ENCODE assay signal across 20 cellular contexts in the genomic region with DNA sequence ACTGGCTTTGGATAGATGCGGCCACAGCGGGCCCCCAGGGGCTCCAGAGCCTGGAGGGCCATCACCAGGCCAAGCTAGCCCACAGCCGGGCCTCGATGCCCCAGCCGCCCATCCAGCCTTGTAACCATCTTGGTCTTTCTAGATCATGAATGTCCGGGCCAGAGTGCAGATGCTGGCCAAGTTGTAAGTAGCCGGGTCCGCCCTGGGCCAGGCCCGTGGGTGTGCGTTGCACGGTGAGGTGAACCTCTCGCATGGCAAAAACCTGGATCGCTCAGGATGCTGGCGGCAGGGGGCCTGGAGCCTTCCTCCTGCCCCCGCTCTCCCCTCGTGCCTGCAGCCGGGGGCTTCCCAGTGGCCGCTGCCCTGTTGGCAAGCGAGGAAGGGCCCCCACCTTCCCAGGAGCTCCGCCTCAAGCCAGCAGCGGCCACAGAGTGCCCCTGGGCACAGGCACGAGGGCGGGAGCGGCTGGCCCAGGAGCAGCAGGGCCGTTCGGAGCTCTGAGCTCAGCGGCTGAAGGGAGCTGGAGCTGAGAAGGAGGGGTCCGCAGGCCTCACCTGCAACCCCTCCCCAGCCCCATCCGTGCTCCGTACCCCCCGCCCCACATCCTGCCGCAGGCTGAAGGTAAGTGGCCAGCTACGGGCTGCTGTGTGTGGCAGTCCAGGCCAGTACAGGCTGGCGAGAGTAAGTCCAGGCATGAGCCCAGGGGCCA. TPM values are rescaled to one million over a fixed set of nuclear protein-coding genes. Genes with fewer than 3 reads are reported as not detected.
DNase-seq lines count a peak whose midpoint lies in the region; ATAC-seq and TF ChIP-seq lines count a peak whose summit lies in the region.
"Had no signal": no experiment of that assay in that cellular context is flagged by ENCODE, and none has a peak within 500 bp of the region (broad histone marks: within the 10 kb centered on the region; RNA-seq: fewer than 3 reads in every experiment).

No MANE protein-coding gene starts in this region.

- peaks cover 5% of the 10 kb centered on the region for H3K4me1 Mint-ChIP-seq in glutamatergic neuron (ENCODE audit: low read depth, unreplicated experiment)
- peaks cover 56% of the 10 kb centered on the region for H3K4me1 Mint-ChIP-seq in nephron progenitor cell

- TF ChIP-seq CTCF in heart right ventricle (IDR thresholded peaks at IDR 0.05) = no peak
- no peak for TF ChIP-seq CTCF in glutamatergic neuron (IDR thresholded peaks at IDR 0.05; ENCODE audit: partially characterized antibody, unreplicated experiment)
- TF ChIP-seq CTCF in nephron progenitor cell (IDR thresholded peaks at IDR 0.05) = no peak

- H3K4me3 Mint-ChIP-seq in glutamatergic neuron (ENCODE audit: unreplicated experiment) = no peak overlapping the region
- H3K4me3 Mint-ChIP-seq in nephron progenitor cell = no peak overlapping the region
- H3K4me3 Mint-ChIP-seq: activated naive CD8-positive, alpha-beta T cell treated with anti-CD3 and anti-CD28 coated beads for 36 hours; activated T-helper 1 cell treated with anti-CD3 and anti-CD28 coated beads, Interleukin-12 subunit alpha, Interleukin-12 subunit beta, Interleukin-2, Interleukin-4 antibody, amounts not matched to agents 30 ng/mL and 10 ng/mL and 1 ng/mL, durations not matched to agents 14 hours and 24 hours and 36 hours; CD8-positive, alpha-beta T cell had no signal

- H3K27me3 Mint-ChIP-seq in glutamatergic neuron (ENCODE audit: unreplicated experiment) = peaks cover 6% of the 10 kb centered on the region
- H3K27me3 Mint-ChIP-seq in nephron progenitor cell (ENCODE audit: low read depth, poor library complexity) = peaks cover 6% of the 10 kb centered on the region
- H3K27me3 Mint-ChIP-seq: activated naive CD8-positive, alpha-beta T cell treated with anti-CD3 and anti-CD28 coated beads for 36 hours had no signal

- DNase-seq in Right ventricle myocardium superior (peak; percentile 43), heart right ventricle (no peak), glutamatergic neuron (peak; percentile 16), nephron progenitor cell (peak; percentile 4), ureter (ENCODE audit: low spot score) (peak; percentile 41), COR-L47 (lab: John Stamatoyannopoulos, UW) (no peak)
- DNase-seq: activated naive CD8-positive, alpha-beta T cell treated with anti-CD3 and anti-CD28 coated beads for 36 hours; GF-D8; HCEC 1CT; NCI-H524 treated with DMSO at 0.1 percent for 48 hours; SW 1271 had no signal

- intact Hi-C loops in Right ventricle myocardium superior (cut with DNase I) = loop anchor here (5.0 kb wide), 1 partner anchor 34 kb away; no protein-coding TSS in a partner anchor
- intact Hi-C loops in heart right ventricle (cut with DNase I) = loop anchor here in 1 of 10 donors (1.0 kb wide), 1 partner anchor 22 kb away; no protein-coding TSS in a partner anchor

- no peaks in the 10 kb centered on the region for H3K27me3 ChIP-seq in heart right ventricle
- H3K27me3 ChIP-seq: heart left ventricle had no signal

- no peaks in the 10 kb centered on the region for H3K9me3 ChIP-seq in heart right ventricle
- H3K9me3 ChIP-seq: heart left ventricle had no signal

- WGBS in heart right ventricle, 2 donors = 88 to 93% methylated on average over 32 to 34 of the region's 34 CpGs

- peaks cover 4 to 26% (median 15%) of the 10 kb centered on the region in 9 donors for H3K4me1 ChIP-seq in heart right ventricle

- H3K9me3 Mint-ChIP-seq in glutamatergic neuron (ENCODE audit: unreplicated experiment) (peaks cover 8% of the 10 kb centered on the region), nephron progenitor cell (no peaks in the 10 kb centered on the region)
- H3K9me3 Mint-ChIP-seq: activated naive CD8-positive, alpha-beta T cell treated with anti-CD3 and anti-CD28 coated beads for 36 hours; activated T-helper 1 cell treated with anti-CD3 and anti-CD28 coated beads, Interleukin-12 subunit alpha, Interleukin-12 subunit beta, Interleukin-2, Interleukin-4 antibody, amounts not matched to agents 30 ng/mL and 10 ng/mL and 1 ng/mL, durations not matched to agents 14 hours and 24 hours and 36 hours; CD8-positive, alpha-beta T cell had no signal

- ATAC-seq in Right ventricle myocardium superior (ENCODE audit: poor library complexity) (no peak), heart right ventricle (no peak), GM21367 (IDR thresholded peaks at IDR 0.05; ENCODE audit: unreplicated experiment) (no peak), HG03139 (IDR thresholded peaks at IDR 0.05; ENCODE audit: unreplicated experiment) (no peak)
- ATAC-seq: CD8-positive, alpha-beta T cell had no signal

- peaks cover 0 to 5% (median 0%) of the 10 kb centered on the region in 9 donors for H3K36me3 ChIP-seq in heart right ventricle
- H3K36me3 ChIP-seq: heart left ventricle had no signal

- no peak overlapping the region for H3K4me3 ChIP-seq in heart right ventricle
- H3K4me3 ChIP-seq: heart left ventricle, K562 had no signal

- H3K27ac Mint-ChIP-seq in glutamatergic neuron (ENCODE audit: unreplicated experiment) (no peak overlapping the region), nephron progenitor cell (no peak overlapping the region)
- H3K27ac Mint-ChIP-seq: activated naive CD8-positive, alpha-beta T cell treated with anti-CD3 and anti-CD28 coated beads for 36 hours; activated T-helper 1 cell treated with anti-CD3 and anti-CD28 coated beads, Interleukin-12 subunit alpha, Interleukin-12 subunit beta, Interleukin-2, Interleukin-4 antibody, amounts not matched to agents 30 ng/mL and 10 ng/mL and 1 ng/mL, durations not matched to agents 14 hours and 24 hours and 36 hours; CD8-positive, alpha-beta T cell had no signal

- no peaks in the 10 kb centered on the region for H3K36me3 Mint-ChIP-seq in glutamatergic neuron (ENCODE audit: unreplicated experiment)
- H3K36me3 Mint-ChIP-seq in nephron progenitor cell (ENCODE audit: low read depth) = no peaks in the 10 kb centered on the region
- H3K36me3 Mint-ChIP-seq: activated naive CD8-positive, alpha-beta T cell treated with anti-CD3 and anti-CD28 coated beads for 36 hours; CD8-positive, alpha-beta T cell had no signal

- H3K27ac ChIP-seq in heart right ventricle = no peak overlapping the region
- H3K27ac ChIP-seq: epithelial cell of prostate, heart left ventricle had no signal

RNA-seq across cellular contexts. Expression of gene MRPL23, which starts 10.9 kb away (rescaled TPM):
- total RNA-seq in Right ventricle myocardium superior (99.3 TPM), heart right ventricle (10 to 100 TPM; 45.9 to 95.8 (median 74.2) TPM), glutamatergic neuron (ENCODE audit: unreplicated experiment) (27.6 TPM), ureter (40.5 TPM)
- 100 to 1,000 TPM; 225 to 356 TPM for polyA plus RNA-seq in heart right ventricle

RNA-seq across cellular contexts. Expression of gene TNNT3, which starts 16.7 kb away (rescaled TPM):
- 35.7 TPM for total RNA-seq in Right ventricle myocardium superior
- total RNA-seq in heart right ventricle = 10 to 100 TPM; 12.5 to 49.9 (median 39.9) TPM
- 10 to 100 TPM; 45.7 to 48.5 TPM for polyA plus RNA-seq in heart right ventricle
- total RNA-seq in glutamatergic neuron (ENCODE audit: unreplicated experiment) = not detected
- total RNA-seq in ureter = 57.7 TPM
- total RNA-seq: K562, lung microvascular endothelial cell had no signal

RNA-seq across cellular contexts. Expression of gene PRR33, which starts 44.5 kb away (rescaled TPM):
- total RNA-seq in Right ventricle myocardium superior (5.8 TPM), heart right ventricle (1 to 10 TPM; 2.3 to 4.9 (median 3.5) TPM), glutamatergic neuron (ENCODE audit: unreplicated experiment) (not detected), ureter (not detected)
- polyA plus RNA-seq in heart right ventricle = 1 to 10 TPM in 1 of 2 donors, under 1 TPM in 1; 0.09 to 6.5 TPM
- total RNA-seq: CD8-positive, alpha-beta T cell; cerebellum; K562; lung microvascular endothelial cell had no signal
- polyA plus RNA-seq: K562 had no signal

Comparison
In these comparisons a context has a peak if more than half of its experiments do, and no peak if none do; other contexts are left out.
1. DNase-seq: peak in Right ventricle myocardium superior (single experiment), glutamatergic neuron (single experiment), nephron progenitor cell (single experiment) and ureter (single experiment); none in heart right ventricle (0 of 2) and COR-L47 (single experiment).
2. RNA of gene TNNT3, which starts 16.7 kb away (total RNA-seq): 57.7 TPM in ureter (single experiment), 12.5 to 49.9 TPM in heart right ventricle and 35.7 TPM in Right ventricle myocardium superior (single experiment); not detected in glutamatergic neuron (single experiment); every median in the first group is over 10 times any median in the second.